8 cellular contexts compared by ENCODE assay signal in genomic region chr1:904271-904950, GRCh38. TPM values are rescaled to one million over a fixed set of nuclear protein-coding genes. Genes with fewer than 3 reads are reported as not detected.
A peak's percentile ranks its signal among the peaks of the same experiment; 100 is the strongest.
DNase-seq lines count a peak whose midpoint lies in the region; ATAC-seq and TF ChIP-seq lines count a peak whose summit lies in the region.

No MANE protein-coding gene starts in this region.

- TF ChIP-seq CTCF in chondrocyte (IDR thresholded peaks at IDR 0.05), result peak; percentile 89
- peak; percentile 91 for TF ChIP-seq CTCF in liver (IDR thresholded peaks at IDR 0.05; ENCODE audit: low read depth, low read length, missing input control)

- WGBS in liver, result 10% methylated on average over 92 of the region's 92 CpGs

- no peak overlapping the region for H3K9ac ChIP-seq in liver (ENCODE audit: low read depth in 1 of 2, low read length in 2 of 2)

- no peaks in the 10 kb centered on the region for H3K36me3 ChIP-seq in liver (ENCODE audit: control insufficient read depth in 4 of 4, insufficient read depth in 3 of 4, low read depth in 1 of 4, low read length in 3 of 4)

- CTCF ChIA-PET in HEK293T (lab: Yijun Ruan, JAX), result interaction anchor here (0.5 to 2.1 kb wide), 9 partner anchors 12 to 91 kb away, joined by 3 to 10 read pairs (median 4); no protein-coding TSS in a partner anchor

- H3K9me3 ChIP-seq in liver (ENCODE audit: control insufficient read depth in 4 of 4, low read length in 3 of 4), result no peaks in the 10 kb centered on the region

- POLR2A ChIA-PET in HEK293T (lab: Yijun Ruan, JAX), result interaction anchor here (0.7 to 3.6 kb wide), 7 partner anchors 12 to 91 kb away, joined by 3 to 28 read pairs (median 4); no protein-coding TSS in a partner anchor

- no peaks in the 10 kb centered on the region for H3K36me3 Mint-ChIP-seq in chondrocyte (ENCODE audit: low read depth)

- no peak overlapping the region for H3K27ac ChIP-seq in liver (ENCODE audit: low read depth in 1 of 2, low read length in 2 of 2)

- H3K4me3 ChIP-seq in liver (ENCODE audit: low read depth in 1 of 3, low read length in 3 of 3), result peak overlapping the region in 1 of 3 donors; percentile 38

- no peak for ATAC-seq in GM21367 (IDR thresholded peaks at IDR 0.05; ENCODE audit: unreplicated experiment)

- DNase-seq in DMS 273 treated with DMSO at 0.1 percent for 48 hours (lab: John Stamatoyannopoulos, UW) (peak; percentile 70), HEK293T (ENCODE audit: extremely low spot score) (peak; percentile 86), NCI-H226 (peak; percentile 84), chondrocyte (ENCODE audit: low spot score) (peak; percentile 88)
- DNase-seq in activated CD4-positive, alpha-beta T cell treated with anti-CD3 and anti-CD28 coated beads for 48 hours, result peak; percentile 88
- peak; percentile 69 to 82 (median 77) for DNase-seq in stimulated activated CD4-positive, alpha-beta T cell treated with anti-CD3 and anti-CD28 coated beads, TNF-alpha, amount 100 ng/mL, for 24 hours (ENCODE audit: low read depth in 3 of 3)

- H3K4me1 Mint-ChIP-seq in chondrocyte (ENCODE audit: low read depth), result peaks cover 13% of the 10 kb centered on the region

- peaks cover 6% of the 10 kb centered on the region for H3K27me3 Mint-ChIP-seq in chondrocyte (ENCODE audit: low read depth)

- peak overlapping the region; percentile 69 for H3K27ac Mint-ChIP-seq in chondrocyte (ENCODE audit: unreplicated experiment)

- H3K9me3 Mint-ChIP-seq in chondrocyte (ENCODE audit: low read depth), result no peaks in the 10 kb centered on the region

- peaks cover 0 to 3% (median 2%) of the 10 kb centered on the region in 4 donors for H3K4me1 ChIP-seq in liver (ENCODE audit: control insufficient read depth in 4 of 4, insufficient read depth in 4 of 4, low read length in 3 of 4)

- H3K4me3 Mint-ChIP-seq in chondrocyte (ENCODE audit: unreplicated experiment), result peak overlapping the region; percentile 64

- H3K27me3 ChIP-seq in liver (ENCODE audit: control insufficient read depth in 4 of 4, insufficient read depth in 4 of 4, low read length in 3 of 4), result peaks cover 0 to 3% (median under 1%) of the 10 kb centered on the region in 4 donors

- peak; percentile 63 to 75 for TF ChIP-seq RAD21 in liver (IDR thresholded peaks at IDR 0.05)

TF ChIP-seq in HEK293T, 16 proteins besides CTCF, POLR2A, EP300 and RAD21:
- TF ChIP-seq SP1 (IDR thresholded peaks at IDR 0.05) (no peak), FOXM1 (IDR thresholded peaks at IDR 0.05; ENCODE audit: borderline replicate concordance) (no peak), L3MBTL2 (conservative IDR thresholded peaks at IDR 0.05) (peak; percentile 80)

TF ChIP-seq in liver, 16 proteins besides CTCF, POLR2A, EP300 and RAD21:
- TF ChIP-seq YY1 (IDR thresholded peaks at IDR 0.05) (no peak), FOXA2 (IDR thresholded peaks at IDR 0.05) (no peak), GABPA (IDR thresholded peaks at IDR 0.05 in 1 of 2, conservative IDR thresholded peaks at IDR 0.05 in 1 of 2) (no peak), ZBTB33 (IDR thresholded peaks at IDR 0.05) (no peak), ATF3 (IDR thresholded peaks at IDR 0.05) (no peak), EGR1 (IDR thresholded peaks at IDR 0.05; ENCODE audit: low read depth in 2 of 2) (no peak), RXRA (IDR thresholded peaks at IDR 0.05) (no peak), NR2F2 (IDR thresholded peaks at IDR 0.05) (no peak), REST (IDR thresholded peaks at IDR 0.05) (no peak), SP1 (IDR thresholded peaks at IDR 0.05) (no peak), FOXA1 (IDR thresholded peaks at IDR 0.05) (no peak)
TF ChIP-seq in liver: peak in this region for 0.

RNA-seq across cellular contexts. Expression of gene SAMD11, which starts 19.3 kb away (rescaled TPM):
- total RNA-seq in chondrocyte (3.1 to 73.8 TPM (median 3.4 TPM) in 3 replicates), liver (1 to 10 TPM; 1.2 to 1.3 TPM)
- 1 to 10 TPM in 1 of 2 donors, under 1 TPM in 1; 0.51 to 4.1 TPM for polyA plus RNA-seq in liver

RNA-seq across cellular contexts. Expression of gene NOC2L, which starts 54.6 kb away (rescaled TPM):
- total RNA-seq in chondrocyte (50.6 to 63.8 TPM (median 52.0 TPM) in 3 replicates), liver (10 to 100 TPM; 28.7 to 34.5 TPM)
- 10 to 100 TPM; 17.1 to 31.3 TPM for polyA plus RNA-seq in liver

RNA-seq across cellular contexts. Expression of gene KLHL17, which starts 56.0 kb away (rescaled TPM):
- 17.4 to 24.3 TPM (median 19.1 TPM) in 3 replicates for total RNA-seq in chondrocyte
- total RNA-seq in liver, result 1 to 10 TPM in 1 of 2 donors, under 1 TPM in 1; 0.98 to 5.4 TPM
- 1 to 10 TPM; 1.2 to 3.0 TPM for polyA plus RNA-seq in liver
